ENCODE assay signal across 9 cellular contexts in the genomic region with DNA sequence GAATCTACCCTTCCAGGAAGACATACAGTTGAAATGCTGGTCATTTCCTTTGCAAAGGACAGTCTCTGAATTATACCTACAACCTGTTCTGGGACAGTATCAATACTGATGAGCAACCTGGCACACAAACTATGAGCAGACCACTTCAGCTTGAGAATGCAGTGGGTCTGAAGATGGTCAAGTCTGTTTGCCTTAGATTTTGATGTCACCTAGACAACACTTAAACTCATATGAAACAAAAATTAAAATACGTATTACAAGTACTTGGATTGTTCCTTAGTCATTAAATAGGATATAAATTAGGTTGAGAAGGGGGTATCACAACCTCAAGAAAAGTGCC. TPM values are rescaled to one million over a fixed set of nuclear protein-coding genes. Genes with fewer than 3 reads are reported as not detected.
A peak's percentile ranks its signal among the peaks of the same experiment; 100 is the strongest.
DNase-seq lines count a peak whose midpoint lies in the region; ATAC-seq and TF ChIP-seq lines count a peak whose summit lies in the region.
"Had no signal": no experiment of that assay in that cellular context is flagged by ENCODE, and none has a peak within 500 bp of the region (broad histone marks: within the 10 kb centered on the region; RNA-seq: fewer than 3 reads in every experiment).

No MANE protein-coding gene starts in this region.

- H3K36me3 Mint-ChIP-seq in dendritic cell treated with granulocyte-macrophage colony-stimulating factor and Interleukin-4, amounts not matched to agents 40 ng/mL and 50 ng/mL, for 4 days (ENCODE audit: low read depth) = peaks cover 98% of the 10 kb centered on the region
- H3K36me3 Mint-ChIP-seq in osteocyte (ENCODE audit: unreplicated experiment) = peaks cover 40% of the 10 kb centered on the region

- H3K4me1 Mint-ChIP-seq in dendritic cell treated with granulocyte-macrophage colony-stimulating factor and Interleukin-4, amounts not matched to agents 40 ng/mL and 50 ng/mL, for 4 days (ENCODE audit: low read depth) = peaks cover 29% of the 10 kb centered on the region
- H3K4me1 Mint-ChIP-seq in osteocyte (ENCODE audit: unreplicated experiment) = peaks cover 46% of the 10 kb centered on the region

- H3K27me3 Mint-ChIP-seq in dendritic cell treated with granulocyte-macrophage colony-stimulating factor and Interleukin-4, amounts not matched to agents 40 ng/mL and 50 ng/mL, for 4 days = no peaks in the 10 kb centered on the region
- H3K27me3 Mint-ChIP-seq in osteocyte (ENCODE audit: unreplicated experiment) = no peaks in the 10 kb centered on the region

- intact Hi-C loops in dendritic cell treated with granulocyte-macrophage colony-stimulating factor and Interleukin-4, amounts not matched to agents 40 ng/mL and 50 ng/mL, for 4 days (cut with micrococcal nuclease) = no loop called here

- TF ChIP-seq CTCF in GM12864 (IDR thresholded peaks at IDR 0.05; ENCODE audit: low read depth, low read length, missing control alignments) (no peak), osteocyte (IDR thresholded peaks at IDR 0.05) (no peak)

- peak overlapping the region; percentile 92 for H3K4me3 Mint-ChIP-seq in dendritic cell treated with granulocyte-macrophage colony-stimulating factor and Interleukin-4, amounts not matched to agents 40 ng/mL and 50 ng/mL, for 4 days
- peak overlapping the region; percentile 95 for H3K4me3 Mint-ChIP-seq in osteocyte (ENCODE audit: unreplicated experiment)

- DNase-seq in GM12864 (ENCODE audit: low read depth) (no peak), MG63 (no peak), osteocyte (ENCODE audit: extremely low spot score, unreplicated experiment) (no peak), GM19240 (ENCODE audit: insufficient read length, low spot score) (no peak), cortex of kidney (lab: John Stamatoyannopoulos, UW) (no peak)
- DNase-seq: stimulated activated CD4-positive, alpha-beta T cell treated with anti-CD3 and anti-CD28 coated beads, Interleukin-4, amount 100 ng/mL, for 24 hours had no signal

- no peaks in the 10 kb centered on the region for H3K9me3 Mint-ChIP-seq in dendritic cell treated with granulocyte-macrophage colony-stimulating factor and Interleukin-4, amounts not matched to agents 40 ng/mL and 50 ng/mL, for 4 days
- H3K9me3 Mint-ChIP-seq in osteocyte (ENCODE audit: unreplicated experiment) = no peaks in the 10 kb centered on the region

- H3K9me3 ChIP-seq in MG63 = no peaks in the 10 kb centered on the region

- no peak overlapping the region for H3K27ac Mint-ChIP-seq in dendritic cell treated with granulocyte-macrophage colony-stimulating factor and Interleukin-4, amounts not matched to agents 40 ng/mL and 50 ng/mL, for 4 days
- H3K27ac Mint-ChIP-seq in osteocyte (ENCODE audit: unreplicated experiment) = peak overlapping the region; percentile 96

- H3K4me3 ChIP-seq in GM12864 (ENCODE audit: low read depth, low read length) = peak overlapping the region; percentile 99; the same call in 1 of the 2 replicates
- H3K4me3 ChIP-seq in MG63 = peak overlapping the region; percentile 97
- H3K4me3 ChIP-seq: lung had no signal

- no peak for ATAC-seq in HG03159 (IDR thresholded peaks at IDR 0.05; ENCODE audit: unreplicated experiment)

- H3K36me3 ChIP-seq in MG63 = peaks cover 70% of the 10 kb centered on the region

- no peaks in the 10 kb centered on the region for H3K27me3 ChIP-seq in MG63

RNA-seq across cellular contexts. Expression of a gene that starts 3.5 kb away (rescaled TPM):
- 292 and 619 TPM in 2 replicates for total RNA-seq in MG63 (2014; rRNA removed; shearing (Covaris generic); ENCODE audit: low replicate concordance)
- total RNA-seq in osteocyte = 137 and 145 TPM in 2 replicates

RNA-seq across cellular contexts. Expression of a gene that starts 4.3 kb away (rescaled TPM):
- total RNA-seq in MG63 (2014; rRNA removed; shearing (Covaris generic); ENCODE audit: low replicate concordance) = 23.8 and 24.9 TPM in 2 replicates
- 33.0 and 34.7 TPM in 2 replicates for total RNA-seq in osteocyte

RNA-seq across cellular contexts. Expression of a gene that starts 6.9 kb away (rescaled TPM):
- 44.4 and 44.9 TPM in 2 replicates for total RNA-seq in MG63 (2014; rRNA removed; shearing (Covaris generic); ENCODE audit: low replicate concordance)
- 35.7 and 36.3 TPM in 2 replicates for total RNA-seq in osteocyte

RNA-seq across cellular contexts. Expression of a gene that starts 7.2 kb away (rescaled TPM):
- 28.2 and 55.1 TPM in 2 replicates for total RNA-seq in MG63 (2014; rRNA removed; shearing (Covaris generic); ENCODE audit: low replicate concordance)
- 16.8 and 22.7 TPM in 2 replicates for total RNA-seq in osteocyte

RNA-seq across cellular contexts. Expression of a gene that starts 22.8 kb away (rescaled TPM):
- total RNA-seq in MG63 (2014; rRNA removed; shearing (Covaris generic); ENCODE audit: low replicate concordance) = 53.8 and 65.4 TPM in 2 replicates
- total RNA-seq in osteocyte = 183 and 187 TPM in 2 replicates
